In the genomic region with DNA sequence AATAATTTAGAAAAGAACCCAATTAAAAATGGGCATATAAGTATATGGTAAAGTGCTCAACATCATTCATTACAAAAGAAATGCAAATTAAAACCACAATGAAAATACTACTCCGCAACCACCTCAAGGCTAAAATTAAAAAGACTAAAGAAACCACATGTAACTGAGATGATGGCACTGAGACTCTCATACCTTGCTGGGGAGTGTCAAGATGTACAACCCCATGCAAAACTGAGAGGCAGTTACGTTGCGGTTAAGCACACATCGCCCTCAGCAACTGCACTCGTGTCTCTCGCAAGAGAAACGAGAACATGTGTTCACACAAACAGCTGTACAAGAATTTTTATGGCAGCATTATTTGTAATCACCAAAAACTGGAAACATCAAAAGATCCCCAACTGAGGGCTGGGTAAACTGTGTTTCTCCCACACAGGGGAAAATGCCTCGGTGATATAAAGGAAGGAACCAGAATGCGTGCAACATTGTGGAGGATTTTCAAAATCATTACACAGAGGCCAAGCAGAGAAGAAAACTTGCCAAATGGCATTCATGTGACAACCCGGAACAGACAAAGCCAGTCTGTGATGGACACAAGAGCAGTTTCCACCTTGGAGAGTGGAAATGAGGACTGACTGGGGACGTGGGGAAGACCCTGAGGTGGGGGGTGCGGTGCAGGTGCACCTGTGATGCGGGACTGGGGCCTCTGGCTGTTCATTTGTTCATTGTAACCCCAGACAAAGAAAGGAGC, we compare ENCODE assay signal across 8 cellular contexts.
A peak's percentile ranks its signal among the peaks of the same experiment; 100 is the strongest.
DNase-seq lines count a peak whose midpoint lies in the region; ATAC-seq and TF ChIP-seq lines count a peak whose summit lies in the region.

No MANE protein-coding gene starts in this region.

- no peaks in the 10 kb centered on the region for H3K27me3 ChIP-seq in CD4-positive, alpha-beta T cell (ENCODE audit: control insufficient read depth, insufficient read depth, low read length)

- H3K9me3 Mint-ChIP-seq in CD4-positive, alpha-beta T cell, result peaks cover 8% of the 10 kb centered on the region
- H3K9me3 Mint-ChIP-seq in central memory CD8-positive, alpha-beta T cell, result no peaks in the 10 kb centered on the region
- H3K9me3 Mint-ChIP-seq in WTC11, result peaks cover 10% of the 10 kb centered on the region

- intact Hi-C loops in CD4-positive, alpha-beta T cell (cut with DNase I, micrococcal nuclease), result no loop called here
- intact Hi-C loops in cardiac septum (cut with DNase I), result no loop called here

- H3K4me1 Mint-ChIP-seq in CD4-positive, alpha-beta T cell (ENCODE audit: low read depth), result peaks cover 26% of the 10 kb centered on the region
- peaks cover 15% of the 10 kb centered on the region for H3K4me1 Mint-ChIP-seq in central memory CD8-positive, alpha-beta T cell
- H3K4me1 Mint-ChIP-seq in WTC11, result peaks cover 12% of the 10 kb centered on the region

- peak; percentile 95 for ATAC-seq in CD4-positive, alpha-beta T cell (ENCODE audit: poor library complexity)
- ATAC-seq in GM19455 (IDR thresholded peaks at IDR 0.05; ENCODE audit: unreplicated experiment) (peak; percentile 100), HG03342 (IDR thresholded peaks at IDR 0.05; ENCODE audit: unreplicated experiment) (peak; percentile 100), WTC11 (no peak)
- peak; percentile 90 for ATAC-seq in central memory CD8-positive, alpha-beta T cell (replicated peaks; ENCODE audit: extremely low read depth, poor library complexity, severe bottlenecking)

- H3K36me3 Mint-ChIP-seq in CD4-positive, alpha-beta T cell (ENCODE audit: low read depth), result peaks cover 33% of the 10 kb centered on the region
- peaks cover 2% of the 10 kb centered on the region for H3K36me3 Mint-ChIP-seq in central memory CD8-positive, alpha-beta T cell (ENCODE audit: insufficient read depth)
- peaks cover 15% of the 10 kb centered on the region for H3K36me3 Mint-ChIP-seq in WTC11

- CTCF ChIA-PET in CD4-positive, alpha-beta T cell (lab: Charles Lee), result no interaction called here
- CTCF ChIA-PET in WTC11 (lab: Charles Lee), result no interaction called here

- POLR2A ChIA-PET in CD4-positive, alpha-beta T cell (lab: Charles Lee), result no interaction called here
- POLR2A ChIA-PET in WTC11 (lab: Charles Lee), result no interaction called here

- peak overlapping the region; percentile 26 for H3K4me3 Mint-ChIP-seq in CD4-positive, alpha-beta T cell
- H3K4me3 Mint-ChIP-seq in central memory CD8-positive, alpha-beta T cell, result peak overlapping the region; percentile 45
- no peak overlapping the region for H3K4me3 Mint-ChIP-seq in WTC11

- peaks cover 19% of the 10 kb centered on the region for H3K27me3 Mint-ChIP-seq in CD4-positive, alpha-beta T cell
- no peaks in the 10 kb centered on the region for H3K27me3 Mint-ChIP-seq in central memory CD8-positive, alpha-beta T cell
- no peaks in the 10 kb centered on the region for H3K27me3 Mint-ChIP-seq in WTC11 (ENCODE audit: low read depth)

- H3K27ac ChIP-seq in CD4-positive, alpha-beta T cell (ENCODE audit: low read depth, low read length), result no peak overlapping the region

- no peak for TF ChIP-seq CTCF in CD4-positive, alpha-beta T cell (IDR thresholded peaks at IDR 0.05)
- TF ChIP-seq CTCF in WTC11 (IDR thresholded peaks at IDR 0.05), result no peak

- no peaks in the 10 kb centered on the region for H3K9me3 ChIP-seq in CD4-positive, alpha-beta T cell (ENCODE audit: control insufficient read depth, low read length)

- no peak overlapping the region for H3K27ac Mint-ChIP-seq in CD4-positive, alpha-beta T cell
- no peak overlapping the region for H3K27ac Mint-ChIP-seq in central memory CD8-positive, alpha-beta T cell (ENCODE audit: low read depth)
- H3K27ac Mint-ChIP-seq in WTC11, result no peak overlapping the region

- peak in 1 of 10 experiments; percentile 21 for DNase-seq in CD4-positive, alpha-beta T cell
- DNase-seq in central memory CD8-positive, alpha-beta T cell (ENCODE audit: low spot score in 2 of 2), result peak in 1 of 2 donors; percentile 23
- no peak for DNase-seq in cardiac septum (ENCODE audit: low spot score)
- no peak for DNase-seq in NCI-H1092 (lab: John Stamatoyannopoulos, UW)
- DNase-seq in DMS 273 (lab: John Stamatoyannopoulos, UW; ENCODE audit: unreplicated experiment), result no peak
- DNase-seq in WTC11 (ENCODE audit: low spot score), result no peak

TF ChIP-seq in WTC11, 78 proteins besides CTCF, POLR2A, EP300 and RAD21:
- TF ChIP-seq, protein P1, sequence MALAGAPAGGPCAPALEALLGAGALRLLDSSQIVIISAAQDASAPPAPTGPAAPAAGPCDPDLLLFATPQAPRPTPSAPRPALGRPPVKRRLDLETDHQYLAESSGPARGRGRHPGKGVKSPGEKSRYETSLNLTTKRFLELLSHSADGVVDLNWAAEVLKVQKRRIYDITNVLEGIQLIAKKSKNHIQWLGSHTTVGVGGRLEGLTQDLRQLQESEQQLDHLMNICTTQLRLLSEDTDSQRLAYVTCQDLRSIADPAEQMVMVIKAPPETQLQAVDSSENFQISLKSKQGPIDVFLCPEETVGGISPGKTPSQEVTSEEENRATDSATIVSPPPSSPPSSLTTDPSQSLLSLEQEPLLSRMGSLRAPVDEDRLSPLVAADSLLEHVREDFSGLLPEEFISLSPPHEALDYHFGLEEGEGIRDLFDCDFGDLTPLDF (CRISPR knock-in tag; IDR thresholded peaks at IDR 0.05), result no peak
- TF ChIP-seq, protein P2, sequence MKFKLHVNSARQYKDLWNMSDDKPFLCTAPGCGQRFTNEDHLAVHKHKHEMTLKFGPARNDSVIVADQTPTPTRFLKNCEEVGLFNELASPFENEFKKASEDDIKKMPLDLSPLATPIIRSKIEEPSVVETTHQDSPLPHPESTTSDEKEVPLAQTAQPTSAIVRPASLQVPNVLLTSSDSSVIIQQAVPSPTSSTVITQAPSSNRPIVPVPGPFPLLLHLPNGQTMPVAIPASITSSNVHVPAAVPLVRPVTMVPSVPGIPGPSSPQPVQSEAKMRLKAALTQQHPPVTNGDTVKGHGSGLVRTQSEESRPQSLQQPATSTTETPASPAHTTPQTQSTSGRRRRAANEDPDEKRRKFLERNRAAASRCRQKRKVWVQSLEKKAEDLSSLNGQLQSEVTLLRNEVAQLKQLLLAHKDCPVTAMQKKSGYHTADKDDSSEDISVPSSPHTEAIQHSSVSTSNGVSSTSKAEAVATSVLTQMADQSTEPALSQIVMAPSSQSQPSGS (CRISPR knock-in tag; IDR thresholded peaks at IDR 0.05; ENCODE audit: borderline replicate concordance, low read depth), result no peak
- TF ChIP-seq ZNF232 (CRISPR knock-in tag; IDR thresholded peaks at IDR 0.05) (no peak), IRF2 (CRISPR knock-in tag; IDR thresholded peaks at IDR 0.05; ENCODE audit: borderline replicate concordance, low read depth) (no peak), FOXK1 (CRISPR knock-in tag; IDR thresholded peaks at IDR 0.05) (no peak), TEAD4 (CRISPR knock-in tag; IDR thresholded peaks at IDR 0.05) (no peak), ELF4 (CRISPR knock-in tag; IDR thresholded peaks at IDR 0.05; ENCODE audit: low read depth) (no peak), GRHL2 (CRISPR knock-in tag; IDR thresholded peaks at IDR 0.05; ENCODE audit: insufficient replicate concordance, severe bottlenecking) (no peak), RELA (CRISPR knock-in tag; IDR thresholded peaks at IDR 0.05; ENCODE audit: borderline replicate concordance) (no peak), ZBTB21 (CRISPR knock-in tag; IDR thresholded peaks at IDR 0.05; ENCODE audit: borderline replicate concordance) (no peak)
- TF ChIP-seq, protein P3, sequence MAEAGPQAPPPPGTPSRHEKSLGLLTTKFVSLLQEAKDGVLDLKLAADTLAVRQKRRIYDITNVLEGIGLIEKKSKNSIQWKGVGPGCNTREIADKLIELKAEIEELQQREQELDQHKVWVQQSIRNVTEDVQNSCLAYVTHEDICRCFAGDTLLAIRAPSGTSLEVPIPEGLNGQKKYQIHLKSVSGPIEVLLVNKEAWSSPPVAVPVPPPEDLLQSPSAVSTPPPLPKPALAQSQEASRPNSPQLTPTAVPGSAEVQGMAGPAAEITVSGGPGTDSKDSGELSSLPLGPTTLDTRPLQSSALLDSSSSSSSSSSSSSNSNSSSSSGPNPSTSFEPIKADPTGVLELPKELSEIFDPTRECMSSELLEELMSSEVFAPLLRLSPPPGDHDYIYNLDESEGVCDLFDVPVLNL (CRISPR knock-in tag; IDR thresholded peaks at IDR 0.05; ENCODE audit: borderline replicate concordance, low read depth), result no peak
- TF ChIP-seq, protein P4, sequence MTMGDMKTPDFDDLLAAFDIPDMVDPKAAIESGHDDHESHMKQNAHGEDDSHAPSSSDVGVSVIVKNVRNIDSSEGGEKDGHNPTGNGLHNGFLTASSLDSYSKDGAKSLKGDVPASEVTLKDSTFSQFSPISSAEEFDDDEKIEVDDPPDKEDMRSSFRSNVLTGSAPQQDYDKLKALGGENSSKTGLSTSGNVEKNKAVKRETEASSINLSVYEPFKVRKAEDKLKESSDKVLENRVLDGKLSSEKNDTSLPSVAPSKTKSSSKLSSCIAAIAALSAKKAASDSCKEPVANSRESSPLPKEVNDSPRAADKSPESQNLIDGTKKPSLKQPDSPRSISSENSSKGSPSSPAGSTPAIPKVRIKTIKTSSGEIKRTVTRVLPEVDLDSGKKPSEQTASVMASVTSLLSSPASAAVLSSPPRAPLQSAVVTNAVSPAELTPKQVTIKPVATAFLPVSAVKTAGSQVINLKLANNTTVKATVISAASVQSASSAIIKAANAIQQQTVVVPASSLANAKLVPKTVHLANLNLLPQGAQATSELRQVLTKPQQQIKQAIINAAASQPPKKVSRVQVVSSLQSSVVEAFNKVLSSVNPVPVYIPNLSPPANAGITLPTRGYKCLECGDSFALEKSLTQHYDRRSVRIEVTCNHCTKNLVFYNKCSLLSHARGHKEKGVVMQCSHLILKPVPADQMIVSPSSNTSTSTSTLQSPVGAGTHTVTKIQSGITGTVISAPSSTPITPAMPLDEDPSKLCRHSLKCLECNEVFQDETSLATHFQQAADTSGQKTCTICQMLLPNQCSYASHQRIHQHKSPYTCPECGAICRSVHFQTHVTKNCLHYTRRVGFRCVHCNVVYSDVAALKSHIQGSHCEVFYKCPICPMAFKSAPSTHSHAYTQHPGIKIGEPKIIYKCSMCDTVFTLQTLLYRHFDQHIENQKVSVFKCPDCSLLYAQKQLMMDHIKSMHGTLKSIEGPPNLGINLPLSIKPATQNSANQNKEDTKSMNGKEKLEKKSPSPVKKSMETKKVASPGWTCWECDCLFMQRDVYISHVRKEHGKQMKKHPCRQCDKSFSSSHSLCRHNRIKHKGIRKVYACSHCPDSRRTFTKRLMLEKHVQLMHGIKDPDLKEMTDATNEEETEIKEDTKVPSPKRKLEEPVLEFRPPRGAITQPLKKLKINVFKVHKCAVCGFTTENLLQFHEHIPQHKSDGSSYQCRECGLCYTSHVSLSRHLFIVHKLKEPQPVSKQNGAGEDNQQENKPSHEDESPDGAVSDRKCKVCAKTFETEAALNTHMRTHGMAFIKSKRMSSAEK (CRISPR knock-in tag; IDR thresholded peaks at IDR 0.05; ENCODE audit: borderline replicate concordance), result no peak
- TF ChIP-seq, protein P5, sequence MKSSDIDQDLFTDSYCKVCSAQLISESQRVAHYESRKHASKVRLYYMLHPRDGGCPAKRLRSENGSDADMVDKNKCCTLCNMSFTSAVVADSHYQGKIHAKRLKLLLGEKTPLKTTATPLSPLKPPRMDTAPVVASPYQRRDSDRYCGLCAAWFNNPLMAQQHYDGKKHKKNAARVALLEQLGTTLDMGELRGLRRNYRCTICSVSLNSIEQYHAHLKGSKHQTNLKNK (CRISPR knock-in tag; IDR thresholded peaks at IDR 0.05), result no peak
